Comparison of ENCODE assay signal across 26 cellular contexts in genomic region chr5:126269511-126269910, GRCh38.
"Had no signal": no experiment of that assay in that cellular context is flagged by ENCODE, and none has a peak within 500 bp of the region (broad histone marks: within the 10 kb centered on the region; RNA-seq: fewer than 3 reads in every experiment).

No MANE protein-coding gene starts in this region.

- H3K9me3 Mint-ChIP-seq: mesothelial cell of epicardium; natural killer cell treated with Interleukin-12 subunit alpha and Interleukin-12 subunit beta and Interleukin-15 and Interleukin-18, amount 100 ng/mL, for 72 hours; stimulated activated naive B cell treated with anti-CD40 and anti-IgM and Interleukin-4, amounts not matched to agents 10 μg/mL and 1 μg/mL and 100 μg/mL, for 72 hours; stimulated activated naive CD8-positive, alpha-beta T cell treated with anti-CD3 and anti-CD28 coated beads, Interleukin-15, Interleukin-2, amounts not matched to agents 100 ng/mL and 50 ng/mL, for 24 hours had no signal

- H3K4me2 ChIP-seq: neural progenitor cell had no signal

- ATAC-seq: foreskin keratinocyte; gastroesophageal sphincter; heart right ventricle; left cardiac atrium; left lung; natural killer cell treated with Interleukin-12 subunit alpha and Interleukin-12 subunit beta and Interleukin-15 and Interleukin-18, amount 100 ng/mL, for 72 hours; right lobe of liver; stimulated activated naive B cell treated with anti-CD40 and anti-IgM and Interleukin-4, amounts not matched to agents 10 μg/mL and 1 μg/mL and 100 μg/mL, for 72 hours had no signal

- H3K4me3 Mint-ChIP-seq: mesothelial cell of epicardium; naive B cell; natural killer cell treated with Interleukin-12 subunit alpha and Interleukin-12 subunit beta and Interleukin-15 and Interleukin-18, amount 100 ng/mL, for 72 hours; neural progenitor cell; stimulated activated naive B cell treated with anti-CD40 and anti-IgM and Interleukin-4, amounts not matched to agents 10 μg/mL and 1 μg/mL and 100 μg/mL, for 72 hours; stimulated activated naive CD8-positive, alpha-beta T cell treated with anti-CD3 and anti-CD28 coated beads, Interleukin-15, Interleukin-2, amounts not matched to agents 100 ng/mL and 50 ng/mL, for 24 hours had no signal

- H3K4me1 Mint-ChIP-seq: naive B cell; stimulated activated naive B cell treated with anti-CD40 and anti-IgM and Interleukin-4, amounts not matched to agents 10 μg/mL and 1 μg/mL and 100 μg/mL, for 72 hours had no signal

- H3K27ac ChIP-seq: esophagus muscularis mucosa, foreskin keratinocyte, gastroesophageal sphincter, heart right ventricle, left lung, neural progenitor cell, parathyroid adenoma, right lobe of liver, thoracic aorta, tibial nerve, upper lobe of left lung, uterus had no signal

- H3K27me3 ChIP-seq: esophagus muscularis mucosa, foreskin keratinocyte, gastroesophageal sphincter, heart right ventricle, left lung, neural progenitor cell, right lobe of liver, tibial nerve, upper lobe of left lung, uterus had no signal

- H3K9ac ChIP-seq: neural progenitor cell, parathyroid adenoma had no signal

- H3K4me3 ChIP-seq: esophagus muscularis mucosa, gastroesophageal sphincter, heart right ventricle, left lung, mucosa of descending colon, neural progenitor cell, right lobe of liver, thoracic aorta, tibial nerve, upper lobe of left lung, uterus had no signal

- H3K9me3 ChIP-seq: esophagus muscularis mucosa, gastroesophageal sphincter, mucosa of descending colon, right lobe of liver, thoracic aorta, tibial nerve, upper lobe of left lung, uterus had no signal

- DNase-seq: dermis blood vessel endothelial cell; effector memory CD4-positive, alpha-beta T cell; foreskin keratinocyte; heart right ventricle; hippocampal formation; left cardiac atrium; left lung; mesenchymal stem cell; naive B cell; right lobe of liver; stimulated activated CD4-positive, alpha-beta T cell treated with anti-CD3 and anti-CD28 coated beads, Interleukin-15, amount 100 ng/mL, for 24 hours; stimulated activated CD4-positive, alpha-beta T cell treated with anti-CD3 and anti-CD28 coated beads, Interleukin-2, amount 100 ng/mL, for 48 hours; stimulated activated naive B cell treated with anti-CD40 and anti-IgM and Interleukin-4, amounts not matched to agents 10 μg/mL and 1 μg/mL and 100 μg/mL, for 72 hours; upper lobe of left lung; uterus had no signal

- H3K4me1 ChIP-seq: esophagus muscularis mucosa, foreskin keratinocyte, gastroesophageal sphincter, heart right ventricle, left lung, neural progenitor cell, parathyroid adenoma, right lobe of liver, tibial nerve, upper lobe of left lung, uterus had no signal

- H3K27me3 Mint-ChIP-seq: natural killer cell treated with Interleukin-12 subunit alpha and Interleukin-12 subunit beta and Interleukin-15 and Interleukin-18, amount 100 ng/mL, for 72 hours; stimulated activated naive CD8-positive, alpha-beta T cell treated with anti-CD3 and anti-CD28 coated beads, Interleukin-15, Interleukin-2, amounts not matched to agents 100 ng/mL and 50 ng/mL, for 24 hours had no signal

- H2AFZ ChIP-seq: neural progenitor cell, parathyroid adenoma had no signal

- H3K36me3 ChIP-seq: esophagus muscularis mucosa, gastroesophageal sphincter, heart right ventricle, left lung, neural progenitor cell, right lobe of liver, thoracic aorta, tibial nerve, upper lobe of left lung, uterus had no signal

- H3K79me2 ChIP-seq: parathyroid adenoma had no signal

- H3K27ac Mint-ChIP-seq: mesothelial cell of epicardium; naive B cell; natural killer cell treated with Interleukin-12 subunit alpha and Interleukin-12 subunit beta and Interleukin-15 and Interleukin-18, amount 100 ng/mL, for 72 hours; neural progenitor cell; progenitor cell of endocrine pancreas; stimulated activated naive B cell treated with anti-CD40 and anti-IgM and Interleukin-4, amounts not matched to agents 10 μg/mL and 1 μg/mL and 100 μg/mL, for 72 hours; stimulated activated naive CD8-positive, alpha-beta T cell treated with anti-CD3 and anti-CD28 coated beads, Interleukin-15, Interleukin-2, amounts not matched to agents 100 ng/mL and 50 ng/mL, for 24 hours had no signal

- H3K36me3 Mint-ChIP-seq: mesothelial cell of epicardium; naive B cell; natural killer cell treated with Interleukin-12 subunit alpha and Interleukin-12 subunit beta and Interleukin-15 and Interleukin-18, amount 100 ng/mL, for 72 hours; neural progenitor cell; stimulated activated naive B cell treated with anti-CD40 and anti-IgM and Interleukin-4, amounts not matched to agents 10 μg/mL and 1 μg/mL and 100 μg/mL, for 72 hours had no signal
